Comparison of ENCODE assay signal across 10 cellular contexts in genomic region chr9:137884547-137884946, GRCh38. TPM values are rescaled to one million over a fixed set of nuclear protein-coding genes. Genes with fewer than 3 reads are reported as not detected.
DNase-seq lines count a peak whose midpoint lies in the region; ATAC-seq and TF ChIP-seq lines count a peak whose summit lies in the region.
"Not testable (repeated sequence)": the region's sequence is repeated elsewhere in the genome, so short reads cannot be mapped to it uniquely, and the experiment has no call there.
"Had no signal": no experiment of that assay in that cellular context is flagged by ENCODE, and none has a peak within 500 bp of the region (broad histone marks: within the 10 kb centered on the region; RNA-seq: fewer than 3 reads in every experiment).

No MANE protein-coding gene starts in this region.

- H3K36me3 Mint-ChIP-seq in activated T-cell treated with anti-CD3 and anti-CD28 coated beads, Interleukin-2, amount 50 U/mL, for 72 hours (ENCODE audit: insufficient read depth in 2 of 2); endodermal cell (ENCODE audit: low read depth): not testable (repeated sequence)

- DNase-seq in A172 (ENCODE audit: low spot score) (peak; percentile 19), OCI-M1 (lab: John Stamatoyannopoulos, UW) (peak; percentile 13), endodermal cell (peak; percentile 80)
- DNase-seq in activated CD4-positive, alpha-beta T cell treated with anti-CD3 and anti-CD28 coated beads for 48 hours = peak; percentile 34
- DNase-seq in activated T-cell treated with anti-CD3 and anti-CD28 coated beads, Interleukin-2, amount 50 U/mL, for 72 hours = peak; percentile 26 to 32
- not testable (repeated sequence) for DNase-seq in left lung
- DNase-seq in stimulated activated CD8-positive, alpha-beta memory T cell treated with anti-CD3 and anti-CD28 coated beads, Interleukin-4, amount 100 ng/mL, for 24 hours (ENCODE audit: low read depth) = peak; percentile 4

- H3K4me1 ChIP-seq in HEK293 (ENCODE audit: control insufficient read depth, insufficient read depth, low read length); endodermal cell (ENCODE audit: control insufficient read depth, insufficient read depth, low read length); left lung: not testable (repeated sequence)

- CTCF ChIA-PET in HEK293 (lab: Yijun Ruan, JAX) = not testable (repeated sequence)

- not testable (repeated sequence) for H3K9me3 ChIP-seq in HEK293 (ENCODE audit: control insufficient read depth, insufficient read depth, low read depth, low read length); endodermal cell (ENCODE audit: control insufficient read depth, low read length); left lung

- not testable (repeated sequence) for H3K9ac ChIP-seq in endodermal cell (ENCODE audit: extremely low read depth, low read length, poor library complexity, severe bottlenecking)

- intact Hi-C loops in left lung (cut with DNase I) = not testable (repeated sequence)

- H3K36me3 ChIP-seq in HEK293 (ENCODE audit: control insufficient read depth in 2 of 2, insufficient read depth in 1 of 2, low read length in 2 of 2); endodermal cell (ENCODE audit: control insufficient read depth, insufficient read depth, low read length); left lung: not testable (repeated sequence)

- WGBS in endodermal cell (ENCODE audit: insufficient coverage in 1 of 2, insufficient read length in 1 of 2), 2 experiments = 13 to 79% methylated on average over 3 to 5 of the region's 7 CpGs

- H3K9me3 Mint-ChIP-seq in activated T-cell treated with anti-CD3 and anti-CD28 coated beads, Interleukin-2, amount 50 U/mL, for 72 hours; endodermal cell: not testable (repeated sequence)

- not testable (repeated sequence) for TF ChIP-seq CTCF in HEK293 (tag by site-specific recombination; IDR thresholded peaks at IDR 0.05); endodermal cell (conservative IDR thresholded peaks at IDR 0.05); left lung (IDR thresholded peaks at IDR 0.05)

- H3K4me1 Mint-ChIP-seq in activated T-cell treated with anti-CD3 and anti-CD28 coated beads, Interleukin-2, amount 50 U/mL, for 72 hours (ENCODE audit: low read depth); endodermal cell: not testable (repeated sequence)

- not testable (repeated sequence) for H3K4me3 Mint-ChIP-seq in activated T-cell treated with anti-CD3 and anti-CD28 coated beads, Interleukin-2, amount 50 U/mL, for 72 hours; endodermal cell

- POLR2A ChIA-PET in HEK293 (lab: Yijun Ruan, JAX) = not testable (repeated sequence)

- not testable (repeated sequence) for H3K4me3 ChIP-seq in HEK293 (ENCODE audit: low read depth, low read length); endodermal cell (ENCODE audit: low read length); left lung

- not testable (repeated sequence) for H3K27ac Mint-ChIP-seq in activated T-cell treated with anti-CD3 and anti-CD28 coated beads, Interleukin-2, amount 50 U/mL, for 72 hours; endodermal cell

- not testable (repeated sequence) for H3K27ac ChIP-seq in HEK293 (ENCODE audit: extremely low read depth, low read depth, low read length); endodermal cell (ENCODE audit: low read depth, low read length); left lung

- not testable (repeated sequence) for H3K27me3 ChIP-seq in endodermal cell (ENCODE audit: control insufficient read depth, insufficient read depth, low read length, poor library complexity, severe bottlenecking)
- H3K27me3 ChIP-seq in left lung = peaks cover 0 to 29% of the 10 kb centered on the region in 2 donors

- H3K27me3 Mint-ChIP-seq in activated T-cell treated with anti-CD3 and anti-CD28 coated beads, Interleukin-2, amount 50 U/mL, for 72 hours (ENCODE audit: low read depth); endodermal cell (ENCODE audit: insufficient read depth): not testable (repeated sequence)

- ATAC-seq in activated T-cell treated with anti-CD3 and anti-CD28 coated beads, Interleukin-2, amount 50 U/mL, for 72 hours (replicated peaks in 1 of 2) = peak in 1 of 2 donors; percentile 35
- peak; percentile 69 for ATAC-seq in left lung

TF ChIP-seq in HEK293, 187 proteins besides CTCF, POLR2A, EP300 and RAD21:
- TF ChIP-seq, protein P1, sequence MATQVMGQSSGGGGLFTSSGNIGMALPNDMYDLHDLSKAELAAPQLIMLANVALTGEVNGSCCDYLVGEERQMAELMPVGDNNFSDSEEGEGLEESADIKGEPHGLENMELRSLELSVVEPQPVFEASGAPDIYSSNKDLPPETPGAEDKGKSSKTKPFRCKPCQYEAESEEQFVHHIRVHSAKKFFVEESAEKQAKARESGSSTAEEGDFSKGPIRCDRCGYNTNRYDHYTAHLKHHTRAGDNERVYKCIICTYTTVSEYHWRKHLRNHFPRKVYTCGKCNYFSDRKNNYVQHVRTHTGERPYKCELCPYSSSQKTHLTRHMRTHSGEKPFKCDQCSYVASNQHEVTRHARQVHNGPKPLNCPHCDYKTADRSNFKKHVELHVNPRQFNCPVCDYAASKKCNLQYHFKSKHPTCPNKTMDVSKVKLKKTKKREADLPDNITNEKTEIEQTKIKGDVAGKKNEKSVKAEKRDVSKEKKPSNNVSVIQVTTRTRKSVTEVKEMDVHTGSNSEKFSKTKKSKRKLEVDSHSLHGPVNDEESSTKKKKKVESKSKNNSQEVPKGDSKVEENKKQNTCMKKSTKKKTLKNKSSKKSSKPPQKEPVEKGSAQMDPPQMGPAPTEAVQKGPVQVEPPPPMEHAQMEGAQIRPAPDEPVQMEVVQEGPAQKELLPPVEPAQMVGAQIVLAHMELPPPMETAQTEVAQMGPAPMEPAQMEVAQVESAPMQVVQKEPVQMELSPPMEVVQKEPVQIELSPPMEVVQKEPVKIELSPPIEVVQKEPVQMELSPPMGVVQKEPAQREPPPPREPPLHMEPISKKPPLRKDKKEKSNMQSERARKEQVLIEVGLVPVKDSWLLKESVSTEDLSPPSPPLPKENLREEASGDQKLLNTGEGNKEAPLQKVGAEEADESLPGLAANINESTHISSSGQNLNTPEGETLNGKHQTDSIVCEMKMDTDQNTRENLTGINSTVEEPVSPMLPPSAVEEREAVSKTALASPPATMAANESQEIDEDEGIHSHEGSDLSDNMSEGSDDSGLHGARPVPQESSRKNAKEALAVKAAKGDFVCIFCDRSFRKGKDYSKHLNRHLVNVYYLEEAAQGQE (tag by site-specific recombination; IDR thresholded peaks at IDR 0.05) = peak; percentile 84
TF ChIP-seq in HEK293: peak in this region for 1; not testable (repeated sequence) for 186.

RNA-seq across cellular contexts. Expression of gene CACNA1B, which starts 7.0 kb away (rescaled TPM):
- not detected in 2 replicates for total RNA-seq in A172 (2014; rRNA removed; shearing (Covaris generic))
- total RNA-seq in activated T-cell treated with anti-CD3 and anti-CD28 coated beads, Interleukin-2, amount 50 U/mL, for 72 hours = under 1 TPM; 0.02 to 0.07 TPM
- total RNA-seq in endodermal cell (1 to 10 TPM; 3.6 to 7.9 TPM), left lung (under 1 TPM in 1 of 2 donors, not detected in 1; 0.15 TPM)
- polyA plus RNA-seq in endodermal cell (2013, experiment 1 of 2) = 1.7 TPM
- 1.1 TPM for polyA plus RNA-seq in endodermal cell (2013, experiment 2 of 2)
- total RNA-seq: activated CD8-positive, alpha-beta memory T cell treated with anti-CD3 and anti-CD28 coated beads for 36 hours; omental fat pad had no signal
